8 cellular contexts compared by ENCODE assay signal in genomic region chr10:114874827-114875541, GRCh38. TPM values are rescaled to one million over a fixed set of nuclear protein-coding genes. Genes with fewer than 3 reads are reported as not detected.
DNase-seq lines count a peak whose midpoint lies in the region; ATAC-seq and TF ChIP-seq lines count a peak whose summit lies in the region.

No MANE protein-coding gene starts in this region.

- DNase-seq in Caco-2, result peak in 1 of 2 experiments; percentile 27
- peak; percentile 34 for DNase-seq in GM20000 (ENCODE audit: low spot score)
- DNase-seq in T-cell, result peak in 4 of 34 experiments; percentile 2 to 15 (median 4)
- peak; percentile 66 for DNase-seq in iPS-NIHi11 (ENCODE audit: low spot score)
- DNase-seq in NCI-H2107 (lab: John Stamatoyannopoulos, UW), result no peak
- no peak for DNase-seq in NCI-H2081 (lab: John Stamatoyannopoulos, UW)

- H3K4me3 ChIP-seq in Caco-2 (ENCODE audit: low read depth, low read length), result no peak overlapping the region

- no peaks in the 10 kb centered on the region for H3K4me1 ChIP-seq in Caco-2

- no peaks in the 10 kb centered on the region; the same call in 1 of the 2 replicates for H3K27me3 ChIP-seq in Caco-2 (replicated peaks; ENCODE audit: control insufficient read depth, insufficient read depth, low read length)

- H3K27me3 Mint-ChIP-seq in Caco-2 (ENCODE audit: insufficient read depth, unreplicated experiment) (peaks cover 5% of the 10 kb centered on the region), T-cell (peaks cover 54 to 60% of the 10 kb centered on the region in 2 donors)

- CTCF ChIA-PET in Caco-2 (lab: Charles Lee), result interaction anchor here (0.6 kb wide), 1 partner anchor 249 kb away, joined by 3 read pairs; no protein-coding TSS in a partner anchor
- CTCF ChIA-PET in T-cell (lab: Charles Lee), result interaction anchor here in 1 of 2 donors (1.2 kb wide), 1 partner anchor 11 kb away, joined by 3 read pairs; no protein-coding TSS in a partner anchor

- H3K9me3 Mint-ChIP-seq in Caco-2 (ENCODE audit: unreplicated experiment) (no peaks in the 10 kb centered on the region), T-cell (no peaks in the 10 kb centered on the region)

- POLR2A ChIA-PET in Caco-2 (lab: Charles Lee), result no interaction called here
- POLR2A ChIA-PET in T-cell (lab: Charles Lee), result no interaction called here

- no peak overlapping the region for H3K4me3 Mint-ChIP-seq in Caco-2 (ENCODE audit: unreplicated experiment)
- H3K4me3 Mint-ChIP-seq in T-cell, result peak overlapping the region in 1 of 3 donors; percentile 40

- no peaks in the 10 kb centered on the region for H3K4me1 Mint-ChIP-seq in Caco-2 (ENCODE audit: low read depth, unreplicated experiment)
- H3K4me1 Mint-ChIP-seq in T-cell, result peaks cover 11 to 33% (median 15%) of the 10 kb centered on the region in 3 donors

- ATAC-seq in T-cell (replicated peaks in 1 of 4) (peak in 3 of 4 experiments; percentile 48 to 61 (median 58)), GM18519 (IDR thresholded peaks at IDR 0.05; ENCODE audit: low FRiP score, unreplicated experiment) (no peak), HG02763 (IDR thresholded peaks at IDR 0.05; ENCODE audit: unreplicated experiment) (no peak)

- H3K36me3 Mint-ChIP-seq in Caco-2 (ENCODE audit: insufficient read depth, unreplicated experiment), result no peaks in the 10 kb centered on the region
- H3K36me3 Mint-ChIP-seq in T-cell, result no peaks in the 10 kb centered on the region

- TF ChIP-seq CTCF in Caco-2 (IDR thresholded peaks at IDR 0.05; ENCODE audit: insufficient read depth in 1 of 2, low read depth in 1 of 2, low read length in 1 of 2, severe bottlenecking in 1 of 2, unreplicated experiment in 1 of 2), result peak; percentile 17 to 18
- no peak for TF ChIP-seq CTCF in GM20000 (IDR thresholded peaks at IDR 0.05; ENCODE audit: extremely low read depth, missing control alignments)

- no peaks in the 10 kb centered on the region for H3K9me3 ChIP-seq in Caco-2

- no peaks in the 10 kb centered on the region for H3K36me3 ChIP-seq in Caco-2 (ENCODE audit: control insufficient read depth, insufficient read depth, low read length)

- H3K27ac Mint-ChIP-seq in Caco-2 (ENCODE audit: unreplicated experiment) (no peak overlapping the region), T-cell (no peak overlapping the region)

- intact Hi-C loops in Caco-2 (cut with micrococcal nuclease; ENCODE audit: unreplicated experiment), result loop anchor here (5.0 to 10.0 kb wide), 3 partner anchors 127 to 400 kb away; partner anchors contain the start of gene ATRNL1

- BruUV-seq in Caco-2 (replicated peaks; lab: Mats Ljungman, UMichigan), result no TSS peak

RNA-seq across cellular contexts. Expression of gene FHIP2A, which starts 53.4 kb away (rescaled TPM):
- total RNA-seq in Caco-2 (2022), result 15.2 and 15.3 TPM in 2 replicates
- total RNA-seq in T-cell, result 10 to 100 TPM; 27.0 to 37.0 (median 31.9) TPM

Comparison
In these comparisons a context has a peak if more than half of its experiments do, and no peak if none do; other contexts are left out.
1. DNase-seq: peak in GM20000 (single experiment) and iPS-NIHi11 (single experiment); none in NCI-H2107 (single experiment) and NCI-H2081 (0 of 2).
2. ATAC-seq: peak in T-cell (3 of 4); none in GM18519 (single experiment) and HG02763 (single experiment).